Comparison of ENCODE assay signal across 22 cellular contexts in the genomic region with DNA sequence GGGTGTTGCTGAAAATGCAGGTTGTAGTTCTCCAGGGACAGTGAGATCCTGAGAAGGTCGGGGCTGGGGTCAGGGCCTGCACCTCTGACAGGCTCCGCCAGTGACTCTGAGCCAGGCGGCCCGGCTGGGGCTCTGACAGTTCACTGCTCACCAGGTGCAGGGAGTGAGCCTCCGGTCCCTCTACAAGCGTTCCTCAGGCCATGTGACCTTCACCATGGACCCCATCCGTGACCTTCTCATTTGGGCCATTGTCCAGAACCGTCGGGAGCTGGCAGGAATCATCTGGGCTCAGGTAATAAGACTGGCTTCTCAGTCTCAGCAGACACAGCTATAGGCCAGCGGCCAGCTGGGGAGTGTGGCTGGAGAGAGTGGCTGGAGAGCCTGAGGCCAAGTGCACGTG. TPM values are rescaled to one million over a fixed set of nuclear protein-coding genes. Genes with fewer than 3 reads are reported as not detected.
"Had no signal": no experiment of that assay in that cellular context is flagged by ENCODE, and none has a peak within 500 bp of the region (broad histone marks: within the 10 kb centered on the region; RNA-seq: fewer than 3 reads in every experiment).

No MANE protein-coding gene starts in this region.

- H3K4me3 Mint-ChIP-seq: activated CD4-positive, alpha-beta memory T cell treated with anti-CD3 and anti-CD28 coated beads for 36 hours; activated CD4-positive, alpha-beta T cell treated with anti-CD3 and anti-CD28 coated beads for 36 hours; activated naive CD8-positive, alpha-beta T cell treated with anti-CD3 and anti-CD28 coated beads, Interleukin-2, amount 50 U/mL, for 24 hours; naive thymus-derived CD8-positive, alpha-beta T cell; stimulated activated naive B cell treated with anti-CD40 and anti-IgM and Interleukin-4, amounts not matched to agents 10 μg/mL and 1 μg/mL and 100 μg/mL, for 72 hours; T-cell; WTC11 had no signal

- DNase-seq: activated CD4-positive, alpha-beta memory T cell treated with anti-CD3 and anti-CD28 coated beads for 36 hours; activated CD4-positive, alpha-beta T cell treated with anti-CD3 and anti-CD28 coated beads for 36 hours; activated effector memory CD4-positive, alpha-beta T cell treated with Interleukin-2 at 50 U/mL for 16 hours; activated naive CD4-positive, alpha-beta T cell treated with anti-CD3 and anti-CD28 coated beads, Interleukin-2, amount 50 U/mL, for 16 hours; activated naive CD8-positive, alpha-beta T cell treated with anti-CD3 and anti-CD28 coated beads, Interleukin-2, amount 50 U/mL, for 24 hours; activated T-cell treated with anti-CD3 and anti-CD28 coated beads, Interleukin-2, amount 50 U/mL, for 48 hours; cerebellar nuclear complex; cortex of kidney; erythroblast; foreskin fibroblast; kidney; naive thymus-derived CD8-positive, alpha-beta T cell; stimulated activated CD4-positive, alpha-beta T cell treated with anti-CD3 and anti-CD28 coated beads, Interleukin-2, amount 100 ng/mL, for 48 hours; stimulated activated CD8-positive, alpha-beta memory T cell treated with anti-CD3 and anti-CD28 coated beads, Interleukin-4, amount 100 ng/mL, for 48 hours; stimulated activated naive B cell treated with anti-CD40 and anti-IgM and Interleukin-4, amounts not matched to agents 10 μg/mL and 1 μg/mL and 100 μg/mL, for 72 hours; T-helper 9 cell had no signal

- H3K27ac ChIP-seq: ovary, prostate gland had no signal

- H3K27me3 Mint-ChIP-seq: activated CD4-positive, alpha-beta memory T cell treated with anti-CD3 and anti-CD28 coated beads for 36 hours; activated CD4-positive, alpha-beta T cell treated with anti-CD3 and anti-CD28 coated beads for 36 hours; activated naive CD8-positive, alpha-beta T cell treated with anti-CD3 and anti-CD28 coated beads, Interleukin-2, amount 50 U/mL, for 24 hours; naive thymus-derived CD8-positive, alpha-beta T cell; stimulated activated naive B cell treated with anti-CD40 and anti-IgM and Interleukin-4, amounts not matched to agents 10 μg/mL and 1 μg/mL and 100 μg/mL, for 72 hours; T-cell had no signal

- H3K4me1 Mint-ChIP-seq: activated CD4-positive, alpha-beta T cell treated with anti-CD3 and anti-CD28 coated beads for 36 hours; activated naive CD8-positive, alpha-beta T cell treated with anti-CD3 and anti-CD28 coated beads, Interleukin-2, amount 50 U/mL, for 24 hours; T-cell; WTC11 had no signal

- H3K27me3 ChIP-seq: ovary had no signal

- H3K36me3 Mint-ChIP-seq: activated CD4-positive, alpha-beta memory T cell treated with anti-CD3 and anti-CD28 coated beads for 36 hours; naive thymus-derived CD8-positive, alpha-beta T cell; stimulated activated naive B cell treated with anti-CD40 and anti-IgM and Interleukin-4, amounts not matched to agents 10 μg/mL and 1 μg/mL and 100 μg/mL, for 72 hours; WTC11 had no signal

- H3K9me3 Mint-ChIP-seq: activated naive CD8-positive, alpha-beta T cell treated with anti-CD3 and anti-CD28 coated beads, Interleukin-2, amount 50 U/mL, for 24 hours; naive thymus-derived CD8-positive, alpha-beta T cell; stimulated activated naive B cell treated with anti-CD40 and anti-IgM and Interleukin-4, amounts not matched to agents 10 μg/mL and 1 μg/mL and 100 μg/mL, for 72 hours; T-cell had no signal

- H3K4me1 ChIP-seq: prostate gland had no signal

- H3K9me3 ChIP-seq: prostate gland had no signal

- H3K27ac Mint-ChIP-seq: activated CD4-positive, alpha-beta memory T cell treated with anti-CD3 and anti-CD28 coated beads for 36 hours; activated CD4-positive, alpha-beta T cell treated with anti-CD3 and anti-CD28 coated beads for 36 hours; activated naive CD8-positive, alpha-beta T cell treated with anti-CD3 and anti-CD28 coated beads, Interleukin-2, amount 50 U/mL, for 24 hours; stimulated activated naive B cell treated with anti-CD40 and anti-IgM and Interleukin-4, amounts not matched to agents 10 μg/mL and 1 μg/mL and 100 μg/mL, for 72 hours; T-cell; WTC11 had no signal

- ATAC-seq: activated CD4-positive, alpha-beta T cell treated with anti-CD3 and anti-CD28 coated beads for 36 hours; activated naive CD8-positive, alpha-beta T cell treated with anti-CD3 and anti-CD28 coated beads, Interleukin-2, amount 50 U/mL, for 24 hours; naive thymus-derived CD8-positive, alpha-beta T cell; stimulated activated naive B cell treated with anti-CD40 and anti-IgM and Interleukin-4, amounts not matched to agents 10 μg/mL and 1 μg/mL and 100 μg/mL, for 72 hours; T-cell; WTC11 had no signal

- H3K36me3 ChIP-seq: ovary, prostate gland had no signal

- H3K4me3 ChIP-seq: lung, ovary, prostate gland had no signal

RNA-seq across cellular contexts. Expression of a gene that starts 41.8 kb away (rescaled TPM):
- total RNA-seq: fibroblast of lung had no signal
- polyA plus RNA-seq: fibroblast of lung had no signal
